8 cellular contexts compared by ENCODE assay signal in genomic region chr6:30730611-30731435, GRCh38. TPM values are rescaled to one million over a fixed set of nuclear protein-coding genes. Genes with fewer than 3 reads are reported as not detected.
A peak's percentile ranks its signal among the peaks of the same experiment; 100 is the strongest.
DNase-seq lines count a peak whose midpoint lies in the region; ATAC-seq and TF ChIP-seq lines count a peak whose summit lies in the region.

No MANE protein-coding gene starts in this region.

- ATAC-seq in activated naive CD8-positive, alpha-beta T cell treated with anti-CD3 and anti-CD28 coated beads, Interleukin-2, amount 10 ng/mL, durations not matched to agents 7 days and 5 days (ENCODE audit: low read depth), result peak; percentile 90
- ATAC-seq in right cardiac atrium (peak; percentile 71 to 72), HG02571 (IDR thresholded peaks at IDR 0.05; ENCODE audit: unreplicated experiment) (no peak), HG03025 (IDR thresholded peaks at IDR 0.05; ENCODE audit: low FRiP score, unreplicated experiment) (no peak)

- H3K4me1 Mint-ChIP-seq in activated naive CD8-positive, alpha-beta T cell treated with anti-CD3 and anti-CD28 coated beads, Interleukin-2, amount 10 ng/mL, durations not matched to agents 7 days and 5 days, result peaks cover 43% of the 10 kb centered on the region

- TF ChIP-seq CTCF in spleen (IDR thresholded peaks at IDR 0.05 in 8 of 11, conservative IDR thresholded peaks at IDR 0.05 in 3 of 11), result peak; percentile 60 to 83 (median 78)

- peak; percentile 21 for TF ChIP-seq POLR2A in GM18951 (IDR thresholded peaks at IDR 0.05; ENCODE audit: extremely low read depth, insufficient read depth, insufficient read length)
- TF ChIP-seq POLR2A in spleen (IDR thresholded peaks at IDR 0.05), result no peak

- H3K9me3 ChIP-seq in right cardiac atrium (ENCODE audit: control insufficient read depth, low read length), result no peaks in the 10 kb centered on the region
- H3K9me3 ChIP-seq in spleen, result no peaks in the 10 kb centered on the region

- intact Hi-C loops in right cardiac atrium (cut with DNase I) (no loop called here), spleen (cut with DNase I; ENCODE audit: low total_unique reads) (no loop called here)

- in situ Hi-C loops in GM18951 (cut with MboI; ENCODE audit: low sequenced_read_pairs, unreplicated experiment), result no loop called here

- no peaks in the 10 kb centered on the region for H3K9me3 Mint-ChIP-seq in activated naive CD8-positive, alpha-beta T cell treated with anti-CD3 and anti-CD28 coated beads, Interleukin-2, amount 10 ng/mL, durations not matched to agents 7 days and 5 days

- H3K4me3 Mint-ChIP-seq in activated naive CD8-positive, alpha-beta T cell treated with anti-CD3 and anti-CD28 coated beads, Interleukin-2, amount 10 ng/mL, durations not matched to agents 7 days and 5 days, result peak overlapping the region; percentile 54

- no peak overlapping the region for H3K27ac ChIP-seq in right cardiac atrium (ENCODE audit: low read length)
- H3K27ac ChIP-seq in spleen, result peak overlapping the region in 5 of 8 donors; percentile 13 to 65 (median 61)

- DNase-seq in M059J (ENCODE audit: low read depth), result peak; percentile 49
- DNase-seq in SKM-1 (lab: John Stamatoyannopoulos, UW; ENCODE audit: unreplicated experiment), result peak; percentile 43
- peak; percentile 87 for DNase-seq in activated naive CD8-positive, alpha-beta T cell treated with anti-CD3 and anti-CD28 coated beads, Interleukin-2, amount 10 ng/mL, durations not matched to agents 7 days and 5 days
- DNase-seq in right cardiac atrium, result peak; percentile 67 to 89 (median 87)
- DNase-seq in spleen, result peak; percentile 93

- no peaks in the 10 kb centered on the region for H3K4me1 ChIP-seq in right cardiac atrium (ENCODE audit: control insufficient read depth, insufficient read depth, low read length)
- H3K4me1 ChIP-seq in spleen, result peaks cover 12 to 83% (median 31%) of the 10 kb centered on the region in 6 donors

- peaks cover 42% of the 10 kb centered on the region for H3K36me3 Mint-ChIP-seq in activated naive CD8-positive, alpha-beta T cell treated with anti-CD3 and anti-CD28 coated beads, Interleukin-2, amount 10 ng/mL, durations not matched to agents 7 days and 5 days

- peak overlapping the region; percentile 70 for H3K27ac Mint-ChIP-seq in activated naive CD8-positive, alpha-beta T cell treated with anti-CD3 and anti-CD28 coated beads, Interleukin-2, amount 10 ng/mL, durations not matched to agents 7 days and 5 days

- 47% methylated on average over 30 of the region's 30 CpGs for WGBS in right cardiac atrium
- WGBS in spleen, 5 donors, result 33 to 38% (median 34%) methylated on average over 29 to 30 of the region's 30 CpGs

- POLR2A ChIA-PET in activated naive CD8-positive, alpha-beta T cell treated with anti-CD3 and anti-CD28 coated beads, Interleukin-2, amount 10 ng/mL, durations not matched to agents 7 days and 5 days (lab: Charles Lee), result interaction anchor here (0.5 to 4.4 kb wide), 28 partner anchors 9 to 357 kb away, joined by 3 to 74 read pairs (median 4); partner anchors contain the start of genes ATAT1, DHX16, FLOT1 and MDC1

- no peaks in the 10 kb centered on the region for H3K27me3 ChIP-seq in right cardiac atrium (ENCODE audit: control insufficient read depth, insufficient read depth)
- no peaks in the 10 kb centered on the region for H3K27me3 ChIP-seq in spleen (replicated peaks in 1 of 7)

- no peaks in the 10 kb centered on the region for H3K27me3 Mint-ChIP-seq in activated naive CD8-positive, alpha-beta T cell treated with anti-CD3 and anti-CD28 coated beads, Interleukin-2, amount 10 ng/mL, durations not matched to agents 7 days and 5 days

- peaks cover 0 to 100% (median 90%) of the 10 kb centered on the region in 6 donors for H3K36me3 ChIP-seq in spleen

- H3K4me3 ChIP-seq in right cardiac atrium (ENCODE audit: low read length) (no peak overlapping the region), spleen (peak overlapping the region in 2 of 8 donors; percentile 13 to 48)

RNA-seq across cellular contexts. Expression of gene TUBB, which starts 10.7 kb away (rescaled TPM):
- 1,768 and 1,968 TPM in 2 replicates for total RNA-seq in M059J (2014; rRNA removed; shearing (Covaris generic))
- 1,000 to 10,000 TPM; 1,168 to 1,207 TPM for total RNA-seq in activated naive CD8-positive, alpha-beta T cell treated with anti-CD3 and anti-CD28 coated beads, Interleukin-2, amount 10 ng/mL, durations not matched to agents 7 days and 5 days
- 100 to 1,000 TPM; 130 to 250 (median 200) TPM for total RNA-seq in right cardiac atrium
- polyA plus RNA-seq in right cardiac atrium, result 170 TPM
- total RNA-seq in spleen, result 100 to 1,000 TPM; 189 to 344 (median 272) TPM
- 100 to 1,000 TPM; 109 to 203 (median 182) TPM for polyA plus RNA-seq in spleen

RNA-seq across cellular contexts. Expression of gene FLOT1, which starts 11.7 kb away (rescaled TPM):
- total RNA-seq in M059J (2014; rRNA removed; shearing (Covaris generic)), result 194 and 244 TPM in 2 replicates
- 100 to 1,000 TPM; 261 to 271 TPM for total RNA-seq in activated naive CD8-positive, alpha-beta T cell treated with anti-CD3 and anti-CD28 coated beads, Interleukin-2, amount 10 ng/mL, durations not matched to agents 7 days and 5 days
- 100 to 1,000 TPM; 180 to 208 (median 199) TPM for total RNA-seq in right cardiac atrium
- 264 TPM for polyA plus RNA-seq in right cardiac atrium
- total RNA-seq in spleen, result 100 to 1,000 TPM; 125 to 205 (median 170) TPM
- 100 to 1,000 TPM; 116 to 178 (median 116) TPM for polyA plus RNA-seq in spleen

RNA-seq across cellular contexts. Expression of gene IER3, which starts 13.5 kb away (rescaled TPM):
- 348 and 388 TPM in 2 replicates for total RNA-seq in M059J (2014; rRNA removed; shearing (Covaris generic))
- 10 to 100 TPM; 49.1 to 52.7 TPM for total RNA-seq in activated naive CD8-positive, alpha-beta T cell treated with anti-CD3 and anti-CD28 coated beads, Interleukin-2, amount 10 ng/mL, durations not matched to agents 7 days and 5 days
- 10 to 100 TPM; 22.4 to 60.2 (median 34.1) TPM for total RNA-seq in right cardiac atrium
- 63.6 TPM for polyA plus RNA-seq in right cardiac atrium
- total RNA-seq in spleen, result 10 to 100 TPM; 29.8 to 62.2 (median 41.7) TPM
- polyA plus RNA-seq in spleen, result 10 to 100 TPM; 19.8 to 29.4 (median 25.7) TPM

RNA-seq across cellular contexts. Expression of gene MDC1, which starts 13.7 kb away (rescaled TPM):
- total RNA-seq in M059J (2014; rRNA removed; shearing (Covaris generic)), result 9.9 and 10.9 TPM in 2 replicates
- total RNA-seq in activated naive CD8-positive, alpha-beta T cell treated with anti-CD3 and anti-CD28 coated beads, Interleukin-2, amount 10 ng/mL, durations not matched to agents 7 days and 5 days, result 10 to 100 TPM; 50.2 to 52.2 TPM
- total RNA-seq in right cardiac atrium, result 10 to 100 TPM; 20.7 to 26.6 (median 24.2) TPM
- 11.1 TPM for polyA plus RNA-seq in right cardiac atrium
- 10 to 100 TPM; 20.8 to 47.7 (median 39.0) TPM for total RNA-seq in spleen
- 10 to 100 TPM in 2 of 3 donors, 1 to 10 TPM in 1; 7.8 to 18.2 (median 16.5) TPM for polyA plus RNA-seq in spleen

RNA-seq across cellular contexts. Expression of gene NRM, which starts 40.0 kb away (rescaled TPM):
- 36.3 and 38.2 TPM in 2 replicates for total RNA-seq in M059J (2014; rRNA removed; shearing (Covaris generic))
- total RNA-seq in activated naive CD8-positive, alpha-beta T cell treated with anti-CD3 and anti-CD28 coated beads, Interleukin-2, amount 10 ng/mL, durations not matched to agents 7 days and 5 days, result 10 to 100 TPM; 33.1 to 33.9 TPM
- total RNA-seq in right cardiac atrium, result 1 to 10 TPM; 2.5 to 5.8 (median 5.0) TPM
- polyA plus RNA-seq in right cardiac atrium, result 5.3 TPM
- 10 to 100 TPM in 6 of 7 donors, 1 to 10 TPM in 1; 9.8 to 13.8 (median 11.0) TPM for total RNA-seq in spleen
- polyA plus RNA-seq in spleen, result 10 to 100 TPM; 14.1 to 19.6 (median 17.7) TPM

Comparison
In these comparisons a context has a peak if more than half of its experiments do, and no peak if none do; other contexts are left out.
1. DNase-seq: peak in every context shown above with its lines; median percentile 93 in spleen; 87 in activated naive CD8-positive, alpha-beta T cell treated with anti-CD3 and anti-CD28 coated beads, Interleukin-2, amount 10 ng/mL, durations not matched to agents 7 days and 5 days; 87 in right cardiac atrium; 49 in M059J; 43 in SKM-1.
2. ATAC-seq: peak in activated naive CD8-positive, alpha-beta T cell treated with anti-CD3 and anti-CD28 coated beads, Interleukin-2, amount 10 ng/mL, durations not matched to agents 7 days and 5 days (single experiment) and right cardiac atrium (2 of 2); none in HG02571 (single experiment) and HG03025 (single experiment).